Comparison of ENCODE assay signal across 20 cellular contexts in genomic region chr17:80568246-80568645, GRCh38. TPM values are rescaled to one million over a fixed set of nuclear protein-coding genes. Genes with fewer than 3 reads are reported as not detected.
A peak's percentile ranks its signal among the peaks of the same experiment; 100 is the strongest.
DNase-seq lines count a peak whose midpoint lies in the region; ATAC-seq and TF ChIP-seq lines count a peak whose summit lies in the region.
"Had no signal": no experiment of that assay in that cellular context is flagged by ENCODE, and none has a peak within 500 bp of the region (broad histone marks: within the 10 kb centered on the region; RNA-seq: fewer than 3 reads in every experiment).

No MANE protein-coding gene starts in this region.

- DNase-seq in choroid plexus epithelial cell (ENCODE audit: low read depth) (peak; percentile 37), mesendoderm (no peak), GM10248 (ENCODE audit: extremely low spot score) (no peak), mesenteric fat pad (ENCODE audit: low spot score) (no peak)
- DNase-seq in stimulated activated effector memory CD8-positive, alpha-beta T cell treated with anti-CD3 and anti-CD28 coated beads, Interleukin-12 subunit alpha, Interleukin-12 subunit beta, amount 100 ng/mL, for 72 hours (ENCODE audit: low spot score in 2 of 2) = no peak
- DNase-seq: Caco-2; CD4-positive, CD25-positive, alpha-beta regulatory T cell; CD8-positive, alpha-beta T cell; DMS153; DND-41; EL; GDM1; H9; HFFc6 had no signal

- no peak overlapping the region for H3K56ac ChIP-seq in mesendoderm (ENCODE audit: low read length)

- no peak overlapping the region for H2BK5ac ChIP-seq in mesendoderm (ENCODE audit: low read length)

- TF ChIP-seq CTCF in HEK293 (tag by site-specific recombination; IDR thresholded peaks at IDR 0.05) = no peak
- no peak for TF ChIP-seq CTCF in choroid plexus epithelial cell (conservative IDR thresholded peaks at IDR 0.05; ENCODE audit: low read depth, low read length)
- TF ChIP-seq CTCF in GM10248 (IDR thresholded peaks at IDR 0.05; ENCODE audit: control extremely low read depth, extremely low read depth, low read depth, missing control alignments) = no peak

- peaks cover 8% of the 10 kb centered on the region for H3K79me2 ChIP-seq in mesendoderm (ENCODE audit: control insufficient read depth, insufficient read depth, low read length)

- no peak overlapping the region for H4K8ac ChIP-seq in mesendoderm (ENCODE audit: low read depth, low read length)

- H3K4me3 Mint-ChIP-seq in stimulated activated effector memory CD8-positive, alpha-beta T cell treated with anti-CD3 and anti-CD28 coated beads, Interleukin-12 subunit alpha, Interleukin-12 subunit beta, amount 100 ng/mL, for 72 hours = no peak overlapping the region
- H3K4me3 Mint-ChIP-seq: B cell; CD8-positive, alpha-beta T cell; GM23338; H9; HFFc6 had no signal

- peaks cover 6% of the 10 kb centered on the region for H3K36me3 Mint-ChIP-seq in stimulated activated effector memory CD8-positive, alpha-beta T cell treated with anti-CD3 and anti-CD28 coated beads, Interleukin-12 subunit alpha, Interleukin-12 subunit beta, amount 100 ng/mL, for 72 hours

- H3K36me3 ChIP-seq in HEK293 (ENCODE audit: control insufficient read depth in 2 of 2, insufficient read depth in 1 of 2, low read length in 2 of 2) (no peaks in the 10 kb centered on the region), mesendoderm (ENCODE audit: control insufficient read depth, insufficient read depth, low read length) (no peaks in the 10 kb centered on the region)

- no peak overlapping the region for H2BK15ac ChIP-seq in mesendoderm (replicated peaks; ENCODE audit: low read depth)

- H2AK5ac ChIP-seq in mesendoderm (ENCODE audit: low read length) = no peak overlapping the region

- peak overlapping the region; percentile 32 for H3K27ac Mint-ChIP-seq in stimulated activated effector memory CD8-positive, alpha-beta T cell treated with anti-CD3 and anti-CD28 coated beads, Interleukin-12 subunit alpha, Interleukin-12 subunit beta, amount 100 ng/mL, for 72 hours
- H3K27ac Mint-ChIP-seq: B cell; CD4-positive, CD25-positive, alpha-beta regulatory T cell; CD8-positive, alpha-beta T cell; GM23338; H9; HFFc6 had no signal

- no peak overlapping the region for H4K5ac ChIP-seq in mesendoderm (ENCODE audit: low read length)

- ATAC-seq in stimulated activated effector memory CD8-positive, alpha-beta T cell treated with anti-CD3 and anti-CD28 coated beads, Interleukin-12 subunit alpha, Interleukin-12 subunit beta, amount 100 ng/mL, for 72 hours = no peak
- ATAC-seq: CD8-positive, alpha-beta T cell; GM23338; HCT116 had no signal

- no peaks in the 10 kb centered on the region for H3K9me3 ChIP-seq in HEK293 (ENCODE audit: control insufficient read depth, insufficient read depth, low read depth, low read length)
- H3K9me3 ChIP-seq: Caco-2 had no signal

- H3K9ac ChIP-seq in mesendoderm (ENCODE audit: low read length) = no peak overlapping the region
- H3K9ac ChIP-seq: BLaER1 had no signal

- H3K4me1 ChIP-seq in HEK293 (ENCODE audit: control insufficient read depth, insufficient read depth, low read length) (peaks cover 13% of the 10 kb centered on the region), mesendoderm (ENCODE audit: control insufficient read depth, low read depth, low read length) (peaks cover 2% of the 10 kb centered on the region)
- H3K4me1 ChIP-seq: Caco-2 had no signal

- POLR2A ChIA-PET in HEK293 (lab: Yijun Ruan, JAX) (interaction anchor here (0.7 kb wide), 1 partner anchor 9 kb away, joined by 3 read pairs; no protein-coding TSS in a partner anchor), GM10248 (lab: Yijun Ruan, JAX) (no interaction called here)

- H3K4me1 Mint-ChIP-seq in stimulated activated effector memory CD8-positive, alpha-beta T cell treated with anti-CD3 and anti-CD28 coated beads, Interleukin-12 subunit alpha, Interleukin-12 subunit beta, amount 100 ng/mL, for 72 hours = peaks cover 23% of the 10 kb centered on the region
- H3K4me1 Mint-ChIP-seq: GM23338 had no signal

- no peak overlapping the region for H3K23ac ChIP-seq in mesendoderm (ENCODE audit: low read length)

- no peaks in the 10 kb centered on the region for H3K9me3 Mint-ChIP-seq in stimulated activated effector memory CD8-positive, alpha-beta T cell treated with anti-CD3 and anti-CD28 coated beads, Interleukin-12 subunit alpha, Interleukin-12 subunit beta, amount 100 ng/mL, for 72 hours
- H3K9me3 Mint-ChIP-seq: GM23338, H9, HFFc6 had no signal

- CTCF ChIA-PET in HEK293 (lab: Yijun Ruan, JAX) (interaction anchor here (0.8 to 1.2 kb wide), 3 partner anchors 90 to 141 kb away, joined by 3 to 5 read pairs (median 3); no protein-coding TSS in a partner anchor), GM10248 (lab: Yijun Ruan, JAX) (no interaction called here)

- no peaks in the 10 kb centered on the region for H3K27me3 ChIP-seq in mesendoderm (ENCODE audit: insufficient read depth, low read length, poor library complexity)
- H3K27me3 ChIP-seq: BLaER1 had no signal

- H3K4ac ChIP-seq in mesendoderm (ENCODE audit: low read depth, low read length) = no peak overlapping the region

- H3K4me3 ChIP-seq in HEK293 (ENCODE audit: low read depth, low read length) (no peak overlapping the region), choroid plexus epithelial cell (ENCODE audit: low read depth, low read length) (no peak overlapping the region), mesendoderm (ENCODE audit: low read length) (no peak overlapping the region)
- H3K4me3 ChIP-seq: BLaER1, GM23338 had no signal

- no peak overlapping the region for H3K27ac ChIP-seq in HEK293 (ENCODE audit: extremely low read depth, low read depth, low read length)
- H3K27ac ChIP-seq in mesendoderm (ENCODE audit: low read depth, low read length) = no peak overlapping the region
- H3K27ac ChIP-seq: BLaER1, C4-2B had no signal

- peaks cover 18% of the 10 kb centered on the region for H3K79me1 ChIP-seq in mesendoderm (ENCODE audit: low read length)

- no peak overlapping the region for H2BK120ac ChIP-seq in mesendoderm (ENCODE audit: low read depth, low read length)

- H3K18ac ChIP-seq in mesendoderm (ENCODE audit: low read length) = no peak overlapping the region

- no peak overlapping the region for H3K4me2 ChIP-seq in mesendoderm (ENCODE audit: low read length)
- H3K4me2 ChIP-seq: BLaER1, GM23338 had no signal

TF ChIP-seq in HEK293, 187 proteins besides CTCF, POLR2A, EP300 and RAD21:
- no peak for TF ChIP-seq ZNF654 (tag by site-specific recombination; IDR thresholded peaks at IDR 0.05; ENCODE audit: low read depth)
- peak; percentile 98 for TF ChIP-seq ZNF146 (tag by site-specific recombination; IDR thresholded peaks at IDR 0.05)

RNA-seq across cellular contexts. Expression of gene RPTOR, which starts 23.6 kb away (rescaled TPM):
- polyA plus RNA-seq in mesendoderm (2013, experiment 1 of 2) = 12.8 TPM
- 12.4 TPM for polyA plus RNA-seq in mesendoderm (2013, experiment 2 of 2)
- 31.6 TPM for total RNA-seq in mesenteric fat pad
